Comparison of ENCODE assay signal across 1 cellular context in genomic region chr2:239238839-239239606, GRCh38.
TF ChIP-seq lines count a peak whose summit lies in the region.

No MANE protein-coding gene starts in this region.

TF ChIP-seq in IMR-90, 13 proteins besides CTCF, POLR2A, EP300 and RAD21 (continued from another document):
- TF ChIP-seq USF2 (IDR thresholded peaks at IDR 0.05; ENCODE audit: low read depth, low read length), result no peak
- no peak for TF ChIP-seq CEBPB (IDR thresholded peaks at IDR 0.05; ENCODE audit: low read depth, low read length)
- TF ChIP-seq ELK1 (IDR thresholded peaks at IDR 0.05; ENCODE audit: borderline replicate concordance, low read depth, low read length), result no peak
- no peak for TF ChIP-seq CHD1 (IDR thresholded peaks at IDR 0.05; ENCODE audit: low read depth, low read length)
- no peak for TF ChIP-seq RFX5 (IDR thresholded peaks at IDR 0.05; ENCODE audit: low read depth, low read length)
- TF ChIP-seq NFE2L2 (IDR thresholded peaks at IDR 0.05; ENCODE audit: low read depth, low read length), result no peak
TF ChIP-seq in IMR-90: peak in this region for 0.
